30 cellular contexts compared by ENCODE assay signal in the genomic region with DNA sequence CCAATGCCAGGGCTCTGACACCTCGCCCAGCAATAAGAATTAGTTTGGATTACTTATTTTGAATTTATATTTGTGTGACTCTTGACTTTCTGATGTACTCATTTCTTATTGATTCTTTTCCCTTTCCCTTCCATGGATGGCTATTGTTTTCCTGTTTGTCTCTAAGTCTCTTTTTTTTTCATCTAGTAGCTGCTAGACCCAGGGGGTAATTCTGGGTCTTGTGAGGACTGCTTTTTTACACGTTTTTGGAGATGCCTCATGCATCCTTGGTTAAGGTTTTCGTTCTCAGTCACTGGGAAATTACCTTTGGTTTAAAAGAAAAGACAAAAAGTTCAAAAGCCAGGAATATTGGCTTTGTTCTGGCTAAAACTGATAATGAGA.
DNase-seq lines count a peak whose midpoint lies in the region; ATAC-seq, FAIRE-seq and TF ChIP-seq lines count a peak whose summit lies in the region.
"Had no signal": no experiment of that assay in that cellular context is flagged by ENCODE, and none has a peak within 500 bp of the region (broad histone marks: within the 10 kb centered on the region; RNA-seq: fewer than 3 reads in every experiment).

No MANE protein-coding gene starts in this region.

- H3K9me3 ChIP-seq in adipocyte (ENCODE audit: control insufficient read depth, low read length): peaks cover 6% of the 10 kb centered on the region
- H3K9me3 ChIP-seq in iPS-20b (ENCODE audit: insufficient read depth, low read depth, low read length): peaks cover 5% of the 10 kb centered on the region; the same call in 1 of the 2 replicates
- H3K9me3 ChIP-seq in kidney (ENCODE audit: control insufficient read depth in 1 of 2, low read length in 2 of 2): peaks cover 0 to 8% of the 10 kb centered on the region in 2 donors
- H3K9me3 ChIP-seq: MG63, psoas muscle had no signal

- FAIRE-seq in kidney (lab: Jason Lieb, UNC): no peak
- FAIRE-seq: bronchial epithelial cell, G401.6, HTR-8/SVneo had no signal

- H3K4me1 ChIP-seq in adipocyte (ENCODE audit: control insufficient read depth, insufficient read depth, low read length): peaks cover 11% of the 10 kb centered on the region
- H3K4me1 ChIP-seq in iPS-20b (ENCODE audit: insufficient read depth, low read length): peaks cover 55% of the 10 kb centered on the region
- H3K4me1 ChIP-seq in kidney (ENCODE audit: control insufficient read depth in 1 of 2, insufficient read depth in 1 of 2, low read depth in 1 of 2, low read length in 2 of 2): no peaks in the 10 kb centered on the region
- H3K4me1 ChIP-seq: Peyer's patch, psoas muscle, stomach had no signal

- DNase-seq in adipocyte (ENCODE audit: low read depth) (no peak), Ammon's horn (ENCODE audit: low spot score) (no peak), NCI-H2196 (lab: John Stamatoyannopoulos, UW; ENCODE audit: unreplicated experiment) (no peak), kidney (no peak)
- DNase-seq in activated naive CD4-positive, alpha-beta T cell (lab: John Stamatoyannopoulos, UW): no peak
- DNase-seq: activated CD4-positive, alpha-beta T cell treated with anti-CD3 and anti-CD28 coated beads for 4 hours; activated naive CD4-positive, alpha-beta T cell treated with anti-CD3 and anti-CD28 coated beads, Interleukin-2, amount 50 U/mL, for 16 hours; amygdala; DMS79; mesenchymal stem cell; MG63; NCI-H2029 treated with DMSO at 0.1 percent for 48 hours; NCI-H226; NCI-H526 treated with DMSO at 0.1 percent for 48 hours; nucleus accumbens; Peyer's patch; psoas muscle; SHP77 treated with DMSO at 0.1 percent for 48 hours; stimulated activated CD4-positive, alpha-beta T cell treated with anti-CD3 and anti-CD28 coated beads, Interleukin-4, amount 100 ng/mL, for 1 hour; stomach; tibial artery had no signal

- H3K9ac ChIP-seq in adipocyte (ENCODE audit: low read length) (no peak overlapping the region), iPS-20b (ENCODE audit: low read depth, low read length) (peak overlapping the region; percentile 49), kidney (ENCODE audit: low read length in 2 of 2) (no peak overlapping the region)
- H3K9ac ChIP-seq: KMS-11 had no signal

- intact Hi-C loops in kidney (cut with DNase I): no loop called here

- no peaks in the 10 kb centered on the region for H3K27me3 ChIP-seq in adipocyte (replicated peaks; ENCODE audit: control insufficient read depth, insufficient read depth, low read length)
- peaks cover 31% of the 10 kb centered on the region for H3K27me3 ChIP-seq in iPS-20b (ENCODE audit: insufficient read depth, low read length)
- H3K27me3 ChIP-seq: hepatocyte, MG63, Peyer's patch, stomach, tibial artery had no signal

- H3K36me3 ChIP-seq in adipocyte (ENCODE audit: control insufficient read depth, insufficient read depth, low read length, severe bottlenecking) (no peaks in the 10 kb centered on the region), iPS-20b (ENCODE audit: insufficient read depth, low read depth, low read length) (no peaks in the 10 kb centered on the region), kidney (ENCODE audit: control insufficient read depth in 1 of 2, insufficient read depth in 2 of 2, low read length in 2 of 2) (no peaks in the 10 kb centered on the region)
- H3K36me3 ChIP-seq: MG63, Peyer's patch, stomach, tibial artery had no signal

- H3K27ac ChIP-seq in iPS-20b (ENCODE audit: low read length) (no peak overlapping the region), kidney (ENCODE audit: low read depth in 2 of 2, low read length in 2 of 2) (no peak overlapping the region)
- H3K27ac ChIP-seq: hepatocyte, KMS-11, Peyer's patch, psoas muscle, stomach, tibial artery had no signal

- peak; percentile 46 for ATAC-seq in HG02610 (IDR thresholded peaks at IDR 0.05; ENCODE audit: unreplicated experiment)
- ATAC-seq: activated T-helper 17 cell treated with anti-CD3 and anti-CD28 coated beads, Interleukin-2, amount 50 U/mL, for 72 hours; psoas muscle; sciatic nerve had no signal

- no peak for TF ChIP-seq CTCF in kidney (IDR thresholded peaks at IDR 0.05; ENCODE audit: borderline replicate concordance, extremely low read depth, insufficient read depth)

- H3K4me3 ChIP-seq in adipocyte (ENCODE audit: low read length): peak overlapping the region; percentile 26
- H3K4me3 ChIP-seq in iPS-20b (ENCODE audit: low read length): peak overlapping the region; percentile 44
- no peak overlapping the region for H3K4me3 ChIP-seq in kidney (ENCODE audit: low read length in 2 of 2)
- H3K4me3 ChIP-seq: hepatocyte, MG63, Peyer's patch, psoas muscle, stomach, tibial artery had no signal

Comparison
In these comparisons a context has a peak if more than half of its experiments do, and no peak if none do; other contexts are left out.
1. H3K4me3 ChIP-seq: peak in adipocyte (single experiment) and iPS-20b (single experiment); none in kidney (0 of 2).